ENCODE assay signal across 20 cellular contexts in genomic region chr9:17319822-17320221, GRCh38.
"Had no signal": no experiment of that assay in that cellular context is flagged by ENCODE, and none has a peak within 500 bp of the region (broad histone marks: within the 10 kb centered on the region; RNA-seq: fewer than 3 reads in every experiment).

No MANE protein-coding gene starts in this region.

- H3K27ac Mint-ChIP-seq: dendritic cell treated with granulocyte-macrophage colony-stimulating factor and Interleukin-4, amounts not matched to agents 40 ng/mL and 50 ng/mL, for 4 days; natural killer cell; type B pancreatic cell had no signal

- H3K27me3 Mint-ChIP-seq: dendritic cell treated with granulocyte-macrophage colony-stimulating factor and Interleukin-4, amounts not matched to agents 40 ng/mL and 50 ng/mL, for 4 days; type B pancreatic cell had no signal

- FAIRE-seq: colon, frontal cortex, islet of Langerhans, urothelium cell line had no signal

- H3K27me3 ChIP-seq: heart left ventricle, right atrium auricular region, suprapubic skin, thyroid gland had no signal

- H3K4me1 Mint-ChIP-seq: natural killer cell, neural crest cell had no signal

- H3K4me3 ChIP-seq: heart left ventricle, mucosa of descending colon, right atrium auricular region, smooth muscle cell, suprapubic skin, thyroid gland had no signal

- DNase-seq: heart left ventricle; hypothalamus; kidney glomerular epithelial cell; mammary epithelial cell; mucosa of descending colon; natural killer cell; posterior cingulate gyrus; stimulated activated CD4-positive, alpha-beta T cell treated with anti-CD3 and anti-CD28 coated beads, Interleukin-2, amount 100 ng/mL, for 48 hours; stimulated activated naive CD8-positive, alpha-beta T cell treated with anti-CD3 and anti-CD28 coated beads, Interleukin-15, Interleukin-2, amounts not matched to agents 100 U/mL and 50 U/mL, for 24 hours; thyroid gland had no signal

- H3K4me3 Mint-ChIP-seq: dendritic cell treated with granulocyte-macrophage colony-stimulating factor and Interleukin-4, amounts not matched to agents 40 ng/mL and 50 ng/mL, for 4 days; natural killer cell; neural crest cell; type B pancreatic cell had no signal

- H3K27ac ChIP-seq: heart left ventricle, right atrium auricular region, suprapubic skin, thyroid gland had no signal

- H3K36me3 ChIP-seq: right atrium auricular region, suprapubic skin, thyroid gland had no signal

- H3K9me3 Mint-ChIP-seq: dendritic cell treated with granulocyte-macrophage colony-stimulating factor and Interleukin-4, amounts not matched to agents 40 ng/mL and 50 ng/mL, for 4 days; neural crest cell; type B pancreatic cell had no signal

- H3K4me1 ChIP-seq: heart left ventricle, right atrium auricular region, suprapubic skin, thyroid gland had no signal

- ATAC-seq: heart left ventricle; mucosa of descending colon; natural killer cell; stimulated activated naive CD8-positive, alpha-beta T cell treated with anti-CD3 and anti-CD28 coated beads, Interleukin-15, Interleukin-2, amounts not matched to agents 100 U/mL and 50 U/mL, for 24 hours had no signal

- H3K36me3 Mint-ChIP-seq: natural killer cell had no signal

- H3K9me3 ChIP-seq: heart left ventricle, mucosa of descending colon, right atrium auricular region, suprapubic skin, thyroid gland had no signal

- H3K4me2 ChIP-seq: smooth muscle cell had no signal
